8 cellular contexts compared by ENCODE assay signal in the genomic region with DNA sequence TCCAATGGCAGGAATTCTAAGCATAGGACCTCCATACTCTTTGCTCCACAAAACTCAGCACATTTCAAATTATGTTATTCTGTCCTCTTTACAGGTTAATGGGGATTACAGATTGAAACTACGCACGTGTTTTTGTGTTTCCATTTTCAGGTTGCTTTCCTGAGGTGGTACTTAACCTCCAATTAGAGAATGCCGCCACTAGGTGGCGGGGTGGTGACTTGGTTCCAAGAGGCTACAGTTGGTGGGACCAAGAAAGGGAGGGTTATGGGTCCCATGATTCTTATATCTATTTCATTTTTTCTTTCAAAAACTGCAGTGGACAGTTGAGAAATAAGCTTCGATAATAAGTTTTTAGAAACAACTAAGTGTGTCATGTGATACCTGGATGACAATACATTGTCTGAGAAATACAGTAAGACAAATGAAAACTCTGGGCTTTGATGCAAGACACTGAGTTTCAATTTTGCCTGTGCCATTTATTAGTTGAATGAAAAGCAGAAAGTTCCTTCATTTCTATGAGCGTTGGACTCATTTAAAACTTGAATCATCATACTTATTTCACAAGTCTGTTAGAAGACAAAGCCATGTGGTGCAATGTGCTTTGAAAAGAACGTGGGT.
A peak's percentile ranks its signal among the peaks of the same experiment; 100 is the strongest.
DNase-seq lines count a peak whose midpoint lies in the region; ATAC-seq and TF ChIP-seq lines count a peak whose summit lies in the region.

No MANE protein-coding gene starts in this region.

- no peaks in the 10 kb centered on the region for H3K9me3 Mint-ChIP-seq in stimulated activated naive CD8-positive, alpha-beta T cell treated with anti-CD3 and anti-CD28 coated beads, Interleukin-15, amount 100 ng/mL, for 72 hours
- no peaks in the 10 kb centered on the region for H3K9me3 Mint-ChIP-seq in effector memory CD8-positive, alpha-beta T cell

- DNase-seq in GM10266 (ENCODE audit: extremely low spot score) (peak; percentile 59), ascending aorta (ENCODE audit: low spot score in 2 of 2) (no peak), kidney tubule cell (ENCODE audit: low spot score) (peak; percentile 55)
- DNase-seq in stimulated activated naive CD8-positive, alpha-beta T cell treated with anti-CD3 and anti-CD28 coated beads, Interleukin-15, amount 100 ng/mL, for 72 hours = peak; percentile 21
- DNase-seq in effector memory CD8-positive, alpha-beta T cell = no peak

- peak; percentile 96 for ATAC-seq in GM21447 (IDR thresholded peaks at IDR 0.05; ENCODE audit: unreplicated experiment)
- ATAC-seq in HG03521 (IDR thresholded peaks at IDR 0.05; ENCODE audit: unreplicated experiment) = peak; percentile 89
- ATAC-seq in stimulated activated naive CD8-positive, alpha-beta T cell treated with anti-CD3 and anti-CD28 coated beads, Interleukin-15, amount 100 ng/mL, for 72 hours = peak; percentile 49
- ATAC-seq in effector memory CD8-positive, alpha-beta T cell (replicated peaks) = no peak

- no peak overlapping the region for H2AFZ ChIP-seq in OCI-LY3 (ENCODE audit: low read depth, low read length)

- no peaks in the 10 kb centered on the region for H3K27me3 ChIP-seq in OCI-LY3 (ENCODE audit: low read depth, low read length)
- no peaks in the 10 kb centered on the region for H3K27me3 ChIP-seq in ascending aorta

- no peak overlapping the region for H3K27ac Mint-ChIP-seq in stimulated activated naive CD8-positive, alpha-beta T cell treated with anti-CD3 and anti-CD28 coated beads, Interleukin-15, amount 100 ng/mL, for 72 hours
- H3K27ac Mint-ChIP-seq in effector memory CD8-positive, alpha-beta T cell = no peak overlapping the region

- H3K4me2 ChIP-seq in OCI-LY3 (ENCODE audit: low read length) = peak overlapping the region; percentile 82

- H3K9me3 ChIP-seq in OCI-LY3 (ENCODE audit: insufficient read depth, low read length) = no peaks in the 10 kb centered on the region
- H3K9me3 ChIP-seq in ascending aorta = no peaks in the 10 kb centered on the region

- peak; percentile 87 for TF ChIP-seq CTCF in GM10266 (IDR thresholded peaks at IDR 0.05; ENCODE audit: control insufficient read depth, insufficient read depth, low read depth, missing control alignments)
- peak; percentile 91 for TF ChIP-seq CTCF in OCI-LY3 (IDR thresholded peaks at IDR 0.05; ENCODE audit: low read depth, low read length)
- peak in 2 of 3 experiments; percentile 11 to 23 for TF ChIP-seq CTCF in ascending aorta (IDR thresholded peaks at IDR 0.05)

- H3K36me3 Mint-ChIP-seq in effector memory CD8-positive, alpha-beta T cell (ENCODE audit: insufficient read depth) = no peaks in the 10 kb centered on the region

- H3K4me3 ChIP-seq in OCI-LY3 (ENCODE audit: low read length) (peak overlapping the region; percentile 65), ascending aorta (no peak overlapping the region)

- H3K27ac ChIP-seq in OCI-LY3 (ENCODE audit: low read length) (no peak overlapping the region), ascending aorta (no peak overlapping the region)

- no peaks in the 10 kb centered on the region for H3K27me3 Mint-ChIP-seq in stimulated activated naive CD8-positive, alpha-beta T cell treated with anti-CD3 and anti-CD28 coated beads, Interleukin-15, amount 100 ng/mL, for 72 hours
- H3K27me3 Mint-ChIP-seq in effector memory CD8-positive, alpha-beta T cell = no peaks in the 10 kb centered on the region

- H3K4me1 ChIP-seq in OCI-LY3 (ENCODE audit: low read length) = no peaks in the 10 kb centered on the region
- no peaks in the 10 kb centered on the region for H3K4me1 ChIP-seq in ascending aorta

- no peaks in the 10 kb centered on the region for H3K4me1 Mint-ChIP-seq in stimulated activated naive CD8-positive, alpha-beta T cell treated with anti-CD3 and anti-CD28 coated beads, Interleukin-15, amount 100 ng/mL, for 72 hours
- no peaks in the 10 kb centered on the region for H3K4me1 Mint-ChIP-seq in effector memory CD8-positive, alpha-beta T cell (ENCODE audit: low read depth in 2 of 2)

- H3K9ac ChIP-seq in OCI-LY3 (ENCODE audit: low read length) = no peak overlapping the region; the same call in 1 of the 2 replicates

- H3K4me3 Mint-ChIP-seq in stimulated activated naive CD8-positive, alpha-beta T cell treated with anti-CD3 and anti-CD28 coated beads, Interleukin-15, amount 100 ng/mL, for 72 hours = no peak overlapping the region
- no peak overlapping the region for H3K4me3 Mint-ChIP-seq in effector memory CD8-positive, alpha-beta T cell

- no peaks in the 10 kb centered on the region for H4K20me1 ChIP-seq in OCI-LY3 (ENCODE audit: insufficient read depth, low read length)

- intact Hi-C loops in ascending aorta (cut with DNase I) = no loop called here

- no peaks in the 10 kb centered on the region for H3K36me3 ChIP-seq in OCI-LY3 (replicated peaks; ENCODE audit: low read depth, low read length)
- H3K36me3 ChIP-seq in ascending aorta = no peaks in the 10 kb centered on the region

- no peaks in the 10 kb centered on the region for H3K79me2 ChIP-seq in OCI-LY3 (ENCODE audit: low read length)

Comparison
In these comparisons a context has a peak if more than half of its experiments do, and no peak if none do; other contexts are left out.
1. DNase-seq: peak in GM10266 (single experiment), kidney tubule cell (single experiment) and stimulated activated naive CD8-positive, alpha-beta T cell treated with anti-CD3 and anti-CD28 coated beads, Interleukin-15, amount 100 ng/mL, for 72 hours (2 of 2); none in ascending aorta (0 of 2) and effector memory CD8-positive, alpha-beta T cell (0 of 3).
2. CTCF ChIP-seq: peak in every context shown above with its lines; median percentile 91 in OCI-LY3; 87 in GM10266; 17 in ascending aorta.